Comparison of ENCODE assay signal across 9 cellular contexts in the genomic region with DNA sequence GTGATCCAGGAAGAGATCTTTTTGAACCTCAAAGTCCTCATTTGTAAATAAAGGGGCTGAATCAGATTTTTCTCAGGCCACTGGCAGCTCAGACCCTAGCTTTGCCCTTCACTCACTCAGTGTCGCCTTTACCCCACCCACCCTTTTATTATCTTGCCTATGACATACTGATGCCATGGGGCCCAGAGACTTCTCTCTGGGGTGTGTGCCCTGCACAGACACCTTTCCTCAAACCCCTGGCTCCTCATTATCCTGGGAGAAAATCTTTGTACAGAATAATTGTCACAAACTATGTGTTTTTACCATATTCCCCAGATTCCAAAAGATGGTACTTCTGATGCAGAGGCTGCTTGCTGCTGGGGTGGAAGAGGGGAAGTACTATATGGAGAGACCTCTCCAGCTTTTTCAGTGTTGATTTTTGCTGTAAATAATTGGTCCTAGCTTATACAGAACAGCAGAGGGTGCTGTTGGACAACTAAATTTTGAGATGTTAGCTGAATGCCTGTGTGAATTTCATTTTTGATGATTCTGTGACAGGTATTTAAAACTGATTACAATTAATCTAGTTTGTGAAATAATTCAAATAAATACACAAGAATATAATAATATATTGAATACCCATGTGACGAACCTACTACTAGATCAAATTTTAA. TPM values are rescaled to one million over a fixed set of nuclear protein-coding genes. Genes with fewer than 3 reads are reported as not detected.
A peak's percentile ranks its signal among the peaks of the same experiment; 100 is the strongest.
DNase-seq lines count a peak whose midpoint lies in the region; ATAC-seq and TF ChIP-seq lines count a peak whose summit lies in the region.
"Had no signal": no experiment of that assay in that cellular context is flagged by ENCODE, and none has a peak within 500 bp of the region (broad histone marks: within the 10 kb centered on the region; RNA-seq: fewer than 3 reads in every experiment).

No MANE protein-coding gene starts in this region.

- no peaks in the 10 kb centered on the region for H3K36me3 Mint-ChIP-seq in HFFc6 (ENCODE audit: low read depth)
- H3K36me3 Mint-ChIP-seq: activated naive CD4-positive, alpha-beta T cell treated with anti-CD3 and anti-CD28 coated beads, Interleukin-2, amount 50 U/mL, for 24 hours had no signal

- H3K4me3 Mint-ChIP-seq in HFFc6 = no peak overlapping the region
- H3K4me3 Mint-ChIP-seq: activated naive CD4-positive, alpha-beta T cell treated with anti-CD3 and anti-CD28 coated beads, Interleukin-2, amount 50 U/mL, for 24 hours had no signal

- no peaks in the 10 kb centered on the region for H3K36me3 ChIP-seq in right lobe of liver

- H3K27ac Mint-ChIP-seq in HFFc6 = no peak overlapping the region
- H3K27ac Mint-ChIP-seq: activated naive CD4-positive, alpha-beta T cell treated with anti-CD3 and anti-CD28 coated beads, Interleukin-2, amount 50 U/mL, for 24 hours had no signal

- H3K4me3 ChIP-seq in right lobe of liver = no peak overlapping the region

- no peaks in the 10 kb centered on the region for H3K4me1 ChIP-seq in right lobe of liver

- intact Hi-C loops in right lobe of liver (cut with DNase I) = no loop called here

- H3K27ac ChIP-seq in right lobe of liver = no peak overlapping the region

- TF ChIP-seq POLR2A in right lobe of liver (IDR thresholded peaks at IDR 0.05) = no peak

- TF ChIP-seq CTCF in HFFc6 (IDR thresholded peaks at IDR 0.05) (peak; percentile 80), right lobe of liver (IDR thresholded peaks at IDR 0.05) (peak; percentile 65 to 70 (median 66))

- DNase-seq in SIG-M5 treated with dmso at 0.1 percent for 504 hours (lab: John Stamatoyannopoulos, UW; ENCODE audit: unreplicated experiment) (peak; percentile 70), SIG-M5 (lab: John Stamatoyannopoulos, UW) (no peak), HFFc6 (peak; percentile 36), NCI-H748 treated with DMSO at 0.1 percent for 48 hours (lab: John Stamatoyannopoulos, UW) (peak; percentile 21), T47D (ENCODE audit: low read depth in 1 of 2, low spot score in 1 of 2) (peak; percentile 42 to 76), right lobe of liver (no peak)

- 0% methylated on average over 2 of the region's 2 CpGs for WGBS in right lobe of liver (ENCODE audit: insufficient coverage, low coverage, low lambda C conversion rate, missing lambda C conversion rate)

- H3K9me3 Mint-ChIP-seq in HFFc6 = no peaks in the 10 kb centered on the region
- H3K9me3 Mint-ChIP-seq: activated naive CD4-positive, alpha-beta T cell treated with anti-CD3 and anti-CD28 coated beads, Interleukin-2, amount 50 U/mL, for 24 hours had no signal

- no peaks in the 10 kb centered on the region for H3K27me3 ChIP-seq in right lobe of liver

- no peaks in the 10 kb centered on the region for H3K9me3 ChIP-seq in right lobe of liver

- in situ Hi-C loops in T47D (cut with HindIII; ENCODE audit: low pct_unique_long_range_greater_than_20kb, low sequenced_read_pairs) = no loop called here

- H3K4me1 Mint-ChIP-seq in HFFc6 (ENCODE audit: low read depth) = no peaks in the 10 kb centered on the region
- H3K4me1 Mint-ChIP-seq: activated naive CD4-positive, alpha-beta T cell treated with anti-CD3 and anti-CD28 coated beads, Interleukin-2, amount 50 U/mL, for 24 hours had no signal

- peaks cover 11% of the 10 kb centered on the region; the same call in 1 of the 2 replicates for H3K27me3 Mint-ChIP-seq in HFFc6 (ENCODE audit: insufficient read depth)
- H3K27me3 Mint-ChIP-seq: activated naive CD4-positive, alpha-beta T cell treated with anti-CD3 and anti-CD28 coated beads, Interleukin-2, amount 50 U/mL, for 24 hours had no signal

- peak; percentile 80 to 81 (median 81) for ATAC-seq in right lobe of liver
- no peak for ATAC-seq in HG03378 (IDR thresholded peaks at IDR 0.05; ENCODE audit: unreplicated experiment)
- ATAC-seq in HG03095 (IDR thresholded peaks at IDR 0.05; ENCODE audit: unreplicated experiment) = no peak

RNA-seq across cellular contexts. Expression of a gene that starts 53.9 kb away (rescaled TPM):
- not detected for total RNA-seq in HFFc6 (2021; fragmentation: NEBNext Ultra II Directional; extraction: Animal tissue kit (Norgen Biotek cat#: 25700))
- not detected for total RNA-seq in right lobe of liver

Comparison
In these comparisons a context has a peak if more than half of its experiments do, and no peak if none do; other contexts are left out.
1. DNase-seq: peak in SIG-M5 treated with dmso at 0.1 percent for 504 hours (single experiment), HFFc6 (single experiment), NCI-H748 treated with DMSO at 0.1 percent for 48 hours (single experiment) and T47D (2 of 2); none in SIG-M5 (single experiment) and right lobe of liver (0 of 3).
2. ATAC-seq: peak in right lobe of liver (4 of 4); none in HG03378 (single experiment) and HG03095 (single experiment).